ENCODE assay signal across 14 cellular contexts in genomic region chr3:100151024-100151707, GRCh38. TPM values are rescaled to one million over a fixed set of nuclear protein-coding genes. Genes with fewer than 3 reads are reported as not detected.
DNase-seq lines count a peak whose midpoint lies in the region; ATAC-seq and TF ChIP-seq lines count a peak whose summit lies in the region.
"Had no signal": no experiment of that assay in that cellular context is flagged by ENCODE, and none has a peak within 500 bp of the region (broad histone marks: within the 10 kb centered on the region; RNA-seq: fewer than 3 reads in every experiment).

No MANE protein-coding gene starts in this region.

- peaks cover 11% of the 10 kb centered on the region for H3K9me3 Mint-ChIP-seq in stimulated activated naive CD8-positive, alpha-beta T cell treated with anti-CD3 and anti-CD28 coated beads, Interleukin-15, Interleukin-2, amounts not matched to agents 100 ng/mL and 50 ng/mL, for 24 hours
- peaks cover 14% of the 10 kb centered on the region for H3K9me3 Mint-ChIP-seq in HFFc6

- H3K36me3 Mint-ChIP-seq in stimulated activated naive CD8-positive, alpha-beta T cell treated with anti-CD3 and anti-CD28 coated beads, Interleukin-15, Interleukin-2, amounts not matched to agents 100 ng/mL and 50 ng/mL, for 24 hours (ENCODE audit: low read depth): peaks cover 75% of the 10 kb centered on the region
- peaks cover 26% of the 10 kb centered on the region for H3K36me3 Mint-ChIP-seq in HFFc6 (ENCODE audit: low read depth)

- no peak for ATAC-seq in stimulated activated naive CD8-positive, alpha-beta T cell treated with anti-CD3 and anti-CD28 coated beads, Interleukin-15, Interleukin-2, amounts not matched to agents 100 U/mL and 50 U/mL, for 24 hours
- peak in 7 of 8 donors; percentile 46 to 69 (median 61) for ATAC-seq in heart right ventricle
- ATAC-seq in sciatic nerve: peak; percentile 31
- ATAC-seq: lower lobe of right lung had no signal

- peaks cover 0 to 29% (median 11%) of the 10 kb centered on the region in 9 donors for H3K4me1 ChIP-seq in heart right ventricle
- H3K4me1 ChIP-seq: lower lobe of right lung had no signal

- H3K27me3 Mint-ChIP-seq in stimulated activated naive CD8-positive, alpha-beta T cell treated with anti-CD3 and anti-CD28 coated beads, Interleukin-15, Interleukin-2, amounts not matched to agents 100 ng/mL and 50 ng/mL, for 24 hours: no peaks in the 10 kb centered on the region
- no peaks in the 10 kb centered on the region; the same call in 1 of the 2 replicates for H3K27me3 Mint-ChIP-seq in HFFc6 (ENCODE audit: insufficient read depth)

- no peaks in the 10 kb centered on the region for H3K27me3 ChIP-seq in heart right ventricle

- 45 to 56% methylated on average over 8 of the region's 8 CpGs for WGBS in heart right ventricle, 2 donors

- no peak overlapping the region for H3K4me3 Mint-ChIP-seq in stimulated activated naive CD8-positive, alpha-beta T cell treated with anti-CD3 and anti-CD28 coated beads, Interleukin-15, Interleukin-2, amounts not matched to agents 100 ng/mL and 50 ng/mL, for 24 hours
- H3K4me3 Mint-ChIP-seq in HFFc6: no peak overlapping the region
- H3K4me3 Mint-ChIP-seq: H9, neural crest cell had no signal

- no peak for DNase-seq in stimulated activated naive CD8-positive, alpha-beta T cell treated with anti-CD3 and anti-CD28 coated beads, Interleukin-15, Interleukin-2, amounts not matched to agents 100 U/mL and 50 U/mL, for 24 hours
- DNase-seq in heart right ventricle (peak in 1 of 2 donors; percentile 17), sciatic nerve (ENCODE audit: low spot score) (no peak), NCI-H2171 (lab: John Stamatoyannopoulos, UW) (no peak), HFFc6 (no peak), NCI-H2081 treated with DMSO at 0.1 percent for 48 hours (lab: John Stamatoyannopoulos, UW) (no peak)
- no peak for DNase-seq in stimulated activated CD4-positive, alpha-beta T cell treated with anti-CD3 and anti-CD28 coated beads, Interleukin-1b, Interleukin-23, amount 100 ng/mL, for 48 hours
- DNase-seq: ACHN; activated CD4-positive, alpha-beta T cell treated with anti-CD3 and anti-CD28 coated beads for 48 hours; activated T-cell treated with anti-CD3 and anti-CD28 coated beads, Interleukin-2, amount 50 U/mL, for 1 hour; H9; lower lobe of right lung had no signal

- no peak overlapping the region for H3K4me3 ChIP-seq in heart right ventricle
- H3K4me3 ChIP-seq: lower lobe of right lung had no signal

- TF ChIP-seq CTCF in heart right ventricle (IDR thresholded peaks at IDR 0.05) (no peak), HFFc6 (IDR thresholded peaks at IDR 0.05) (no peak)

- peaks cover 0 to 16% (median 12%) of the 10 kb centered on the region in 11 donors for H3K9me3 ChIP-seq in heart right ventricle

- H3K4me1 Mint-ChIP-seq in stimulated activated naive CD8-positive, alpha-beta T cell treated with anti-CD3 and anti-CD28 coated beads, Interleukin-15, Interleukin-2, amounts not matched to agents 100 ng/mL and 50 ng/mL, for 24 hours (ENCODE audit: low read depth): peaks cover 7% of the 10 kb centered on the region
- peaks cover 34% of the 10 kb centered on the region for H3K4me1 Mint-ChIP-seq in HFFc6 (ENCODE audit: low read depth)
- H3K4me1 Mint-ChIP-seq: neural crest cell had no signal

- peak overlapping the region; percentile 1 for H3K27ac Mint-ChIP-seq in stimulated activated naive CD8-positive, alpha-beta T cell treated with anti-CD3 and anti-CD28 coated beads, Interleukin-15, Interleukin-2, amounts not matched to agents 100 ng/mL and 50 ng/mL, for 24 hours
- H3K27ac Mint-ChIP-seq in HFFc6: no peak overlapping the region; the same call in 1 of the 2 replicates

- intact Hi-C loops in heart right ventricle (cut with DNase I): no loop called here
- intact Hi-C loops in sciatic nerve (cut with DNase I): no loop called here

- peaks cover 0 to 4% (median 0%) of the 10 kb centered on the region in 9 donors for H3K36me3 ChIP-seq in heart right ventricle
- H3K36me3 ChIP-seq: lower lobe of right lung had no signal

- peak overlapping the region in 9 of 10 donors; percentile 5 to 78 (median 65) for H3K27ac ChIP-seq in heart right ventricle
- H3K27ac ChIP-seq: lower lobe of right lung had no signal

RNA-seq across cellular contexts. Expression of gene FILIP1L, which starts 36.9 kb away (rescaled TPM):
- total RNA-seq in heart right ventricle: 100 to 1,000 TPM in 4 of 10 donors, 10 to 100 TPM in 6; 19.4 to 134 (median 69.3) TPM
- 10 to 100 TPM; 15.9 to 42.0 TPM for polyA plus RNA-seq in heart right ventricle
- 36.2 TPM for total RNA-seq in sciatic nerve
- 10 to 100 TPM; 37.8 to 54.7 (median 48.2) TPM for total RNA-seq in HFFc6 (2021; fragmentation: NEBNext Ultra II Directional; extraction: Animal tissue kit (Norgen Biotek cat#: 25700))
